ENCODE assay signal across 7 cellular contexts in genomic region chr14:75127474-75127820, GRCh38. TPM values are rescaled to one million over a fixed set of nuclear protein-coding genes. Genes with fewer than 3 reads are reported as not detected.
DNase-seq lines count a peak whose midpoint lies in the region; ATAC-seq and TF ChIP-seq lines count a peak whose summit lies in the region.
"Not testable (repeated sequence)": the region's sequence is repeated elsewhere in the genome, so short reads cannot be mapped to it uniquely, and the experiment has no call there.

No MANE protein-coding gene starts in this region.

- peak overlapping the region; percentile 99 for H3K9ac ChIP-seq in skeletal muscle satellite cell (ENCODE audit: low read depth, low read length)

- H3K4me1 ChIP-seq in breast epithelium: peaks cover 0 to 18% of the 10 kb centered on the region in 2 donors
- H3K4me1 ChIP-seq in gastroesophageal sphincter: peaks cover 0 to 61% (median 5%) of the 10 kb centered on the region in 3 donors
- H3K4me1 ChIP-seq in skeletal muscle satellite cell (ENCODE audit: control insufficient read depth, insufficient read depth, low read length): peaks cover 30% of the 10 kb centered on the region

- not testable (repeated sequence) for H3K9me3 ChIP-seq in breast epithelium; gastroesophageal sphincter; skeletal muscle satellite cell (replicated peaks; ENCODE audit: low read length)

- peak overlapping the region; percentile 98 for H3K27ac Mint-ChIP-seq in mesothelial cell of epicardium

- not testable (repeated sequence) for H3K9me3 Mint-ChIP-seq in mesothelial cell of epicardium

- not testable (repeated sequence) for H3K36me3 Mint-ChIP-seq in mesothelial cell of epicardium

- H3K27me3 Mint-ChIP-seq in mesothelial cell of epicardium (ENCODE audit: low read depth): not testable (repeated sequence)

- H3K36me3 ChIP-seq in breast epithelium; skeletal muscle satellite cell (ENCODE audit: insufficient read depth, low read length): not testable (repeated sequence)
- peaks cover 0 to 19% of the 10 kb centered on the region in 2 donors for H3K36me3 ChIP-seq in gastroesophageal sphincter

- H3K4me2 ChIP-seq in skeletal muscle satellite cell (ENCODE audit: low read length): peak overlapping the region; percentile 99

- ATAC-seq in gastroesophageal sphincter: not testable (repeated sequence)

- H3K4me1 Mint-ChIP-seq in mesothelial cell of epicardium: peaks cover 32% of the 10 kb centered on the region

- peak overlapping the region; percentile 96 to 97 for H3K27ac ChIP-seq in breast epithelium
- H3K27ac ChIP-seq in gastroesophageal sphincter: peak overlapping the region; percentile 91 to 99 (median 98)

- not testable (repeated sequence) for TF ChIP-seq CTCF in GM12864 (IDR thresholded peaks at IDR 0.05; ENCODE audit: low read depth, low read length, missing control alignments); NB4 (IDR thresholded peaks at IDR 0.05; ENCODE audit: low read depth, low read length); breast epithelium (IDR thresholded peaks at IDR 0.05); gastroesophageal sphincter (IDR thresholded peaks at IDR 0.05); mesothelial cell of epicardium (IDR thresholded peaks at IDR 0.05; ENCODE audit: unreplicated experiment)

- peak overlapping the region; percentile 89 for H3K4me3 Mint-ChIP-seq in mesothelial cell of epicardium

- not testable (repeated sequence) for H3K27me3 ChIP-seq in breast epithelium; gastroesophageal sphincter; skeletal muscle satellite cell (ENCODE audit: control insufficient read depth, insufficient read depth, low read length)

- TF ChIP-seq POLR2A in NB4 (IDR thresholded peaks at IDR 0.05; ENCODE audit: extremely low read depth, insufficient read length); breast epithelium (IDR thresholded peaks at IDR 0.05); gastroesophageal sphincter (IDR thresholded peaks at IDR 0.05): not testable (repeated sequence)

- H3K4me3 ChIP-seq in GM12864 (ENCODE audit: low read depth, low read length) (peak overlapping the region; percentile 75), NB4 (ENCODE audit: low read depth, low read length) (peak overlapping the region; percentile 96), breast epithelium (peak overlapping the region; percentile 63 to 98 (median 83)), gastroesophageal sphincter (peak overlapping the region; percentile 73 to 78), skeletal muscle satellite cell (ENCODE audit: low read length) (peak overlapping the region; percentile 90)

- TF ChIP-seq EP300 in gastroesophageal sphincter (IDR thresholded peaks at IDR 0.05): not testable (repeated sequence)

- intact Hi-C loops in breast epithelium (cut with DNase I; ENCODE audit: low total_unique reads): not testable (repeated sequence)

- not testable (repeated sequence) for DNase-seq in GM12864 (ENCODE audit: low read depth); breast epithelium (ENCODE audit: low spot score in 2 of 2); mesothelial cell of epicardium (ENCODE audit: low spot score in 2 of 2, unreplicated experiment in 2 of 2)
- peak; percentile 23 for DNase-seq in NB4 (ENCODE audit: low read depth)
- DNase-seq in activated CD4-positive, alpha-beta T cell treated with anti-CD3 and anti-CD28 coated beads, Interleukin-2, amount 50 U/mL, for 1 hour: peak; percentile 7

- WGBS in gastroesophageal sphincter (ENCODE audit: low coverage in 1 of 2), 2 donors: 25 to 70% methylated on average over 5 to 11 of the region's 16 CpGs

RNA-seq across cellular contexts. Expression of gene NEK9, which starts 0.6 kb away (rescaled TPM):
- total RNA-seq in breast epithelium (10 to 100 TPM; 52.1 to 79.2 (median 71.8) TPM), gastroesophageal sphincter (10 to 100 TPM; 34.2 to 95.4 (median 85.9) TPM), mesothelial cell of epicardium (116 to 133 TPM (median 121 TPM) in 3 replicates)
- 26.6 and 31.2 TPM in 2 replicates for total RNA-seq in skeletal muscle satellite cell (2012; rRNA removed)

RNA-seq across cellular contexts. Expression of gene TMED10, which starts 49.0 kb away (rescaled TPM):
- total RNA-seq in breast epithelium (100 to 1,000 TPM; 263 to 443 (median 285) TPM), gastroesophageal sphincter (100 to 1,000 TPM; 140 to 241 (median 162) TPM), mesothelial cell of epicardium (237 to 242 TPM (median 241 TPM) in 3 replicates)
- 226 and 241 TPM in 2 replicates for total RNA-seq in skeletal muscle satellite cell (2012; rRNA removed)

RNA-seq across cellular contexts. Expression of gene ZC2HC1C, which starts 58.0 kb away (rescaled TPM):
- total RNA-seq in breast epithelium: 1 to 10 TPM in 2 of 3 donors, under 1 TPM in 1; 0.96 to 3.2 (median 2.6) TPM
- total RNA-seq in gastroesophageal sphincter: 1 to 10 TPM; 4.4 to 8.0 (median 5.1) TPM
- 2.3 to 3.6 TPM (median 2.4 TPM) in 3 replicates for total RNA-seq in mesothelial cell of epicardium
- total RNA-seq in skeletal muscle satellite cell (2012; rRNA removed): 0.51 and 0.87 TPM in 2 replicates
